Comparison of ENCODE assay signal across 12 cellular contexts in genomic region chr19:46955813-46956371, GRCh38.
DNase-seq lines count a peak whose midpoint lies in the region; ATAC-seq, FAIRE-seq and TF ChIP-seq lines count a peak whose summit lies in the region.
"Had no signal": no experiment of that assay in that cellular context is flagged by ENCODE, and none has a peak within 500 bp of the region (broad histone marks: within the 10 kb centered on the region; RNA-seq: fewer than 3 reads in every experiment).

No MANE protein-coding gene starts in this region.

- WGBS in IMR-90 (ENCODE audit: extremely low coverage in 2 of 2, insufficient read length in 1 of 2), 2 experiments = 92% methylated on average over 2 of the region's 6 CpGs; no CpG with 5 or more reads in 1 of the 2 experiments

- H3K4me1 ChIP-seq in BLaER1 (peaks cover 46% of the 10 kb centered on the region), IMR-90 (ENCODE audit: control insufficient read depth, insufficient read depth, low read length) (peaks cover 27% of the 10 kb centered on the region)

- dilution Hi-C loops in IMR-90 (cut with HindIII; ENCODE audit: low sequenced_read_pairs, unreplicated experiment) = no loop called here

- H3K9ac ChIP-seq in BLaER1 = no peak overlapping the region
- no peak overlapping the region for H3K9ac ChIP-seq in IMR-90 (ENCODE audit: low read depth, low read length)

- no peak overlapping the region for H3K27ac ChIP-seq in BLaER1
- H3K27ac ChIP-seq in IMR-90 (ENCODE audit: insufficient read depth, low read length) = no peak overlapping the region

- ATAC-seq in IMR-90 (ENCODE audit: low read depth) = no peak; the same call in 1 of the 2 replicates
- no peak for ATAC-seq in activated CD8-positive, alpha-beta T cell treated with anti-CD3 and anti-CD28 coated beads, Interleukin-2, amount 10 ng/mL, durations not matched to agents 7 days and 5 days
- ATAC-seq in naive thymus-derived CD8-positive, alpha-beta T cell = no peak
- ATAC-seq in HG03095 (IDR thresholded peaks at IDR 0.05; ENCODE audit: unreplicated experiment) = no peak
- no peak for ATAC-seq in GM18873 (IDR thresholded peaks at IDR 0.05; ENCODE audit: low FRiP score, unreplicated experiment)
- no peak for ATAC-seq in GM19463 (IDR thresholded peaks at IDR 0.05; ENCODE audit: unreplicated experiment)

- peak overlapping the region; percentile 63 for H2BK5ac ChIP-seq in IMR-90 (ENCODE audit: low read depth, low read length, poor library complexity, severe bottlenecking)

- CTCF ChIA-PET in IMR-90 (lab: Yijun Ruan, JAX) = interaction anchor here (1.0 kb wide), 1 partner anchor 20 kb away, joined by 3 read pairs; no protein-coding TSS in a partner anchor
- CTCF ChIA-PET in activated CD8-positive, alpha-beta T cell treated with anti-CD3 and anti-CD28 coated beads, Interleukin-2, amount 10 ng/mL, durations not matched to agents 7 days and 5 days (lab: Charles Lee) = interaction anchor here (0.8 to 2.7 kb wide), 7 partner anchors 9 to 262 kb away, joined by 3 to 13 read pairs (median 5); no protein-coding TSS in a partner anchor

- H3K4me3 Mint-ChIP-seq in activated CD8-positive, alpha-beta T cell treated with anti-CD3 and anti-CD28 coated beads, Interleukin-2, amount 10 ng/mL, durations not matched to agents 7 days and 5 days = peak overlapping the region; percentile 65
- peak overlapping the region in 8 of 10 donors; percentile 65 to 81 (median 75) for H3K4me3 Mint-ChIP-seq in naive thymus-derived CD8-positive, alpha-beta T cell

- no peak overlapping the region for H3K56ac ChIP-seq in IMR-90 (ENCODE audit: extremely low read depth, insufficient read depth, low read length)

- H3K27me3 Mint-ChIP-seq in activated CD8-positive, alpha-beta T cell treated with anti-CD3 and anti-CD28 coated beads, Interleukin-2, amount 10 ng/mL, durations not matched to agents 7 days and 5 days (ENCODE audit: low read depth) = no peaks in the 10 kb centered on the region
- no peaks in the 10 kb centered on the region for H3K27me3 Mint-ChIP-seq in naive thymus-derived CD8-positive, alpha-beta T cell

- no peak overlapping the region; the same call in 1 of the 2 replicates for H3K18ac ChIP-seq in IMR-90 (ENCODE audit: low read depth, low read length)

- POLR2A ChIA-PET in IMR-90 (lab: Charles Lee; ENCODE audit: unreplicated experiment) = no interaction called here
- POLR2A ChIA-PET in activated CD8-positive, alpha-beta T cell treated with anti-CD3 and anti-CD28 coated beads, Interleukin-2, amount 10 ng/mL, durations not matched to agents 7 days and 5 days (lab: Charles Lee) = interaction anchor here (0.8 to 1.2 kb wide), 4 partner anchors 12 to 32 kb away, joined by 3 read pairs; no protein-coding TSS in a partner anchor
- POLR2A ChIA-PET in naive thymus-derived CD8-positive, alpha-beta T cell (lab: Charles Lee) = interaction anchor here (0.6 to 1.0 kb wide), 4 partner anchors 9 to 655 kb away, joined by 3 to 5 read pairs (median 4); no protein-coding TSS in a partner anchor

- H4K20me1 ChIP-seq in BLaER1 = peaks cover 97% of the 10 kb centered on the region
- peaks cover 14% of the 10 kb centered on the region for H4K20me1 ChIP-seq in IMR-90 (ENCODE audit: insufficient read depth, low read length)

- H2BK20ac ChIP-seq in IMR-90 (ENCODE audit: low read depth, low read length) = peak overlapping the region; percentile 87

- peaks cover 56 to 85% of the 10 kb centered on the region in 2 experiments for H3K79me1 ChIP-seq in IMR-90 (ENCODE audit: low read depth in 1 of 2, low read length in 2 of 2)

- no peak for TF ChIP-seq POLR2A in IMR-90 (IDR thresholded peaks at IDR 0.05; ENCODE audit: low read depth, low read length)

- H3K36me3 ChIP-seq in BLaER1 (peaks cover 38% of the 10 kb centered on the region), IMR-90 (ENCODE audit: control insufficient read depth, insufficient read depth, low read length) (peaks cover 3% of the 10 kb centered on the region)

- H3K27me3 ChIP-seq in BLaER1 (no peaks in the 10 kb centered on the region), IMR-90 (ENCODE audit: control insufficient read depth, insufficient read depth, low read length) (no peaks in the 10 kb centered on the region)

- H3K14ac ChIP-seq in IMR-90 (replicated peaks; ENCODE audit: low read depth, low read length) = peak overlapping the region; percentile 91

- FAIRE-seq in HTR-8/SVneo (lab: Jason Lieb, UNC) = no peak
- FAIRE-seq: H54 had no signal

- DNase-seq in IMR-90 (no peak), HTR-8/SVneo (ENCODE audit: insufficient read length, low spot score) (no peak)
- no peak for DNase-seq in activated CD8-positive, alpha-beta T cell treated with anti-CD3 and anti-CD28 coated beads, Interleukin-2, amount 10 ng/mL, durations not matched to agents 7 days and 5 days
- DNase-seq in naive thymus-derived CD8-positive, alpha-beta T cell = no peak
- DNase-seq: cerebellar nuclear complex, COR-L47, T1000 had no signal

- H2AFZ ChIP-seq in IMR-90 (replicated peaks; ENCODE audit: low read length, poor library complexity) = no peak overlapping the region

- peak overlapping the region; percentile 30; the same call in 1 of the 2 replicates for H4K5ac ChIP-seq in IMR-90 (ENCODE audit: low read depth, low read length)

- no peak for TF ChIP-seq CTCF in IMR-90 (conservative IDR thresholded peaks at IDR 0.05; ENCODE audit: low read depth, low read length)

- peak overlapping the region; percentile 89 for H2BK120ac ChIP-seq in IMR-90 (ENCODE audit: low read depth, low read length)

- H3K27ac Mint-ChIP-seq in activated CD8-positive, alpha-beta T cell treated with anti-CD3 and anti-CD28 coated beads, Interleukin-2, amount 10 ng/mL, durations not matched to agents 7 days and 5 days = peak overlapping the region; percentile 89
- H3K27ac Mint-ChIP-seq in naive thymus-derived CD8-positive, alpha-beta T cell = peak overlapping the region in 4 of 10 donors; percentile 33 to 89 (median 82)

- 0 out of 3 replicates have a peak overlapping the region, but pooled peaks have one; percentile 10 for H2BK15ac ChIP-seq in IMR-90 (ENCODE audit: low read depth, low read length)

- TF ChIP-seq RAD21 in IMR-90 (IDR thresholded peaks at IDR 0.05; ENCODE audit: low read length) = no peak

- peak overlapping the region; percentile 94; the same call in 1 of the 2 replicates for H2AK5ac ChIP-seq in IMR-90 (ENCODE audit: low read depth, low read length)

- H3K4me2 ChIP-seq in BLaER1 (peak overlapping the region; percentile 72), IMR-90 (ENCODE audit: low read depth, low read length) (no peak overlapping the region)

- H3K9me3 ChIP-seq in BLaER1 (no peaks in the 10 kb centered on the region), IMR-90 (ENCODE audit: control insufficient read depth, insufficient read depth, low read length) (no peaks in the 10 kb centered on the region)

- no peaks in the 10 kb centered on the region for H3K9me3 Mint-ChIP-seq in activated CD8-positive, alpha-beta T cell treated with anti-CD3 and anti-CD28 coated beads, Interleukin-2, amount 10 ng/mL, durations not matched to agents 7 days and 5 days (ENCODE audit: insufficient read depth)
- no peaks in the 10 kb centered on the region for H3K9me3 Mint-ChIP-seq in naive thymus-derived CD8-positive, alpha-beta T cell

- H4K91ac ChIP-seq in IMR-90 (ENCODE audit: insufficient read depth, low read depth, low read length) = peak overlapping the region; percentile 27; the same call in 1 of the 2 replicates

- H3K23ac ChIP-seq in IMR-90 (ENCODE audit: low read depth, low read length) = peak overlapping the region; percentile 28; the same call in 1 of the 2 replicates

- H3K4ac ChIP-seq in IMR-90 (ENCODE audit: low read depth, low read length) = peak overlapping the region; percentile 88

- H4K8ac ChIP-seq in IMR-90 (ENCODE audit: low read depth in 2 of 2, low read length in 2 of 2) = peak overlapping the region in 1 of 2 experiments; percentile 82; a peak in 2 of 4 replicates

- intact Hi-C loops in IMR-90 (cut with micrococcal nuclease) = no loop called here

- H3K4me3 ChIP-seq in BLaER1 (no peak overlapping the region), IMR-90 (ENCODE audit: insufficient read depth, low read depth, low read length) (no peak overlapping the region)

- BruUV-seq in IMR-90 (replicated peaks; lab: Mats Ljungman, UMichigan) = no TSS peak

- in situ Hi-C loops in IMR-90 (cut with MboI; ENCODE audit: low sequenced_read_pairs) = no loop called here

- H3K4me1 Mint-ChIP-seq in activated CD8-positive, alpha-beta T cell treated with anti-CD3 and anti-CD28 coated beads, Interleukin-2, amount 10 ng/mL, durations not matched to agents 7 days and 5 days (ENCODE audit: low read depth) = peaks cover 55% of the 10 kb centered on the region
- H3K4me1 Mint-ChIP-seq in naive thymus-derived CD8-positive, alpha-beta T cell = peaks cover 24 to 64% (median 50%) of the 10 kb centered on the region in 4 donors

- H2AK9ac ChIP-seq in IMR-90 (replicated peaks; ENCODE audit: low read depth, low read length, poor library complexity) = peak overlapping the region; percentile 90

- peaks cover 17% of the 10 kb centered on the region for H3K36me3 Mint-ChIP-seq in activated CD8-positive, alpha-beta T cell treated with anti-CD3 and anti-CD28 coated beads, Interleukin-2, amount 10 ng/mL, durations not matched to agents 7 days and 5 days (ENCODE audit: low read depth)
- H3K36me3 Mint-ChIP-seq in naive thymus-derived CD8-positive, alpha-beta T cell = peaks cover 0 to 3% (median 0%) of the 10 kb centered on the region in 3 donors

- H3K9me1 ChIP-seq in IMR-90 (ENCODE audit: insufficient read depth, low read length) = peaks cover 37% of the 10 kb centered on the region

TF ChIP-seq in IMR-90, 13 proteins besides CTCF, POLR2A, EP300 and RAD21 (continues in another document):
- TF ChIP-seq MAZ (IDR thresholded peaks at IDR 0.05; ENCODE audit: borderline replicate concordance, low read depth, low read length) = no peak
- no peak for TF ChIP-seq NFE2L2 (IDR thresholded peaks at IDR 0.05; ENCODE audit: low read depth, low read length)
- TF ChIP-seq MXI1 (IDR thresholded peaks at IDR 0.05; ENCODE audit: borderline replicate concordance, low read depth, low read length) = no peak
- no peak for TF ChIP-seq RCOR1 (IDR thresholded peaks at IDR 0.05; ENCODE audit: insufficient replicate concordance, low read length)
- TF ChIP-seq USF2 (IDR thresholded peaks at IDR 0.05; ENCODE audit: low read depth, low read length) = no peak
